Comparison of ENCODE assay signal across 8 cellular contexts in the genomic region with DNA sequence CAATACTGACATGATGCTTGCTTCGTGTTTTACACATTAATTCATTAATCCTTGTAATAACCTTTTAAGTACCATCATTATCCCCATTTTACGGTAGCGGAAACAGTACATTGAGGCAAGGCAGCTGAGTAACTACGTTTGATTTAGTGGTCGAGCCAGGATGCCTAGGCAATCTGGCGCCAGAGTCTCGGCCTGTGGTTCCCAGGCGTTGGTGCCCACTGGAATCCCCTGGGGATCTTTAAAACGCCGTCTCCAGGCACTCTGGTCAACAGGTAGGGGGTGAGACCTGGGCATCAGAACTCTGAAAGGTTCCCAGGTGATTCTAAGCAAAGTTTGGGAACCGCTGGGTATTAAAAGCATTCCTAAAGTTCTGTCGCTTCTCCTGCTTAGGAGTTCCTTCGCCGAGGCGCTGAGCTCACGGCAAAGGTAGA. TPM values are rescaled to one million over a fixed set of nuclear protein-coding genes. Genes with fewer than 3 reads are reported as not detected.
A peak's percentile ranks its signal among the peaks of the same experiment; 100 is the strongest.
DNase-seq lines count a peak whose midpoint lies in the region; ATAC-seq and TF ChIP-seq lines count a peak whose summit lies in the region.

No MANE protein-coding gene starts in this region.

- H3K4me1 Mint-ChIP-seq in stimulated activated naive CD8-positive, alpha-beta T cell treated with anti-CD3 and anti-CD28 coated beads, Interleukin-15, Interleukin-2, amounts not matched to agents 100 ng/mL and 50 ng/mL, for 24 hours (ENCODE audit: low read depth), result peaks cover 50% of the 10 kb centered on the region
- H3K4me1 Mint-ChIP-seq in activated naive CD8-positive, alpha-beta T cell treated with anti-CD3 and anti-CD28 coated beads, Interleukin-2, amount 10 ng/mL, durations not matched to agents 7 days and 5 days, result peaks cover 17% of the 10 kb centered on the region

- peak overlapping the region; percentile 83 for H3K4me3 Mint-ChIP-seq in stimulated activated naive CD8-positive, alpha-beta T cell treated with anti-CD3 and anti-CD28 coated beads, Interleukin-15, Interleukin-2, amounts not matched to agents 100 ng/mL and 50 ng/mL, for 24 hours
- peak overlapping the region; percentile 77 for H3K4me3 Mint-ChIP-seq in activated naive CD8-positive, alpha-beta T cell treated with anti-CD3 and anti-CD28 coated beads, Interleukin-2, amount 10 ng/mL, durations not matched to agents 7 days and 5 days

- peaks cover 9% of the 10 kb centered on the region for H3K36me3 Mint-ChIP-seq in stimulated activated naive CD8-positive, alpha-beta T cell treated with anti-CD3 and anti-CD28 coated beads, Interleukin-15, Interleukin-2, amounts not matched to agents 100 ng/mL and 50 ng/mL, for 24 hours (ENCODE audit: low read depth)
- peaks cover 10% of the 10 kb centered on the region for H3K36me3 Mint-ChIP-seq in activated naive CD8-positive, alpha-beta T cell treated with anti-CD3 and anti-CD28 coated beads, Interleukin-2, amount 10 ng/mL, durations not matched to agents 7 days and 5 days

- H3K36me3 ChIP-seq in left lung, result peaks cover 0 to 6% of the 10 kb centered on the region in 2 donors
- H3K36me3 ChIP-seq in tibial artery, result no peaks in the 10 kb centered on the region

- peak overlapping the region; percentile 96 to 97 for H3K4me3 ChIP-seq in left lung
- peak overlapping the region; percentile 88 to 100 for H3K4me3 ChIP-seq in tibial artery

- POLR2A ChIA-PET in activated naive CD8-positive, alpha-beta T cell treated with anti-CD3 and anti-CD28 coated beads, Interleukin-2, amount 10 ng/mL, durations not matched to agents 7 days and 5 days (lab: Charles Lee), result interaction anchor here (0.6 to 1.4 kb wide), 4 partner anchors 9 to 1097 kb away, joined by 3 to 7 read pairs (median 4); partner anchors contain the start of gene MYLIP

- H3K9me3 Mint-ChIP-seq in stimulated activated naive CD8-positive, alpha-beta T cell treated with anti-CD3 and anti-CD28 coated beads, Interleukin-15, Interleukin-2, amounts not matched to agents 100 ng/mL and 50 ng/mL, for 24 hours, result no peaks in the 10 kb centered on the region
- no peaks in the 10 kb centered on the region for H3K9me3 Mint-ChIP-seq in activated naive CD8-positive, alpha-beta T cell treated with anti-CD3 and anti-CD28 coated beads, Interleukin-2, amount 10 ng/mL, durations not matched to agents 7 days and 5 days

- no peaks in the 10 kb centered on the region for H3K27me3 ChIP-seq in left lung
- no peaks in the 10 kb centered on the region for H3K27me3 ChIP-seq in tibial artery

- H3K4me1 ChIP-seq in left lung (peaks cover 0 to 37% of the 10 kb centered on the region in 2 donors), tibial artery (peaks cover 0 to 11% (median 4%) of the 10 kb centered on the region in 4 donors)

- H3K27ac Mint-ChIP-seq in stimulated activated naive CD8-positive, alpha-beta T cell treated with anti-CD3 and anti-CD28 coated beads, Interleukin-15, Interleukin-2, amounts not matched to agents 100 ng/mL and 50 ng/mL, for 24 hours, result peak overlapping the region; percentile 53
- peak overlapping the region; percentile 63 for H3K27ac Mint-ChIP-seq in activated naive CD8-positive, alpha-beta T cell treated with anti-CD3 and anti-CD28 coated beads, Interleukin-2, amount 10 ng/mL, durations not matched to agents 7 days and 5 days

- H3K27ac ChIP-seq in left lung, result peak overlapping the region; percentile 73 to 90
- H3K27ac ChIP-seq in tibial artery, result peak overlapping the region; percentile 79 to 93

- no peak for ATAC-seq in stimulated activated naive CD8-positive, alpha-beta T cell treated with anti-CD3 and anti-CD28 coated beads, Interleukin-15, Interleukin-2, amounts not matched to agents 100 U/mL and 50 U/mL, for 24 hours
- no peak for ATAC-seq in activated naive CD8-positive, alpha-beta T cell treated with anti-CD3 and anti-CD28 coated beads, Interleukin-2, amount 10 ng/mL, durations not matched to agents 7 days and 5 days (ENCODE audit: low read depth)
- ATAC-seq in left lung (peak; percentile 7), HG03108 (IDR thresholded peaks at IDR 0.05; ENCODE audit: unreplicated experiment) (no peak), HG03520 (IDR thresholded peaks at IDR 0.05; ENCODE audit: unreplicated experiment) (no peak), GM19452 (IDR thresholded peaks at IDR 0.05; ENCODE audit: unreplicated experiment) (no peak)

- no peak for DNase-seq in stimulated activated naive CD8-positive, alpha-beta T cell treated with anti-CD3 and anti-CD28 coated beads, Interleukin-15, Interleukin-2, amounts not matched to agents 100 U/mL and 50 U/mL, for 24 hours
- DNase-seq in activated naive CD8-positive, alpha-beta T cell treated with anti-CD3 and anti-CD28 coated beads, Interleukin-2, amount 10 ng/mL, durations not matched to agents 7 days and 5 days, result no peak
- DNase-seq in left lung (no peak), tibial artery (no peak)

- TF ChIP-seq CTCF in left lung (IDR thresholded peaks at IDR 0.05) (no peak), tibial artery (IDR thresholded peaks at IDR 0.05) (no peak)

- intact Hi-C loops in left lung (cut with DNase I) (no loop called here), tibial artery (cut with DNase I; ENCODE audit: low total_unique reads) (no loop called here)

- H3K9me3 ChIP-seq in left lung, result no peaks in the 10 kb centered on the region
- H3K9me3 ChIP-seq in tibial artery, result no peaks in the 10 kb centered on the region

- peaks cover 11% of the 10 kb centered on the region for H3K27me3 Mint-ChIP-seq in stimulated activated naive CD8-positive, alpha-beta T cell treated with anti-CD3 and anti-CD28 coated beads, Interleukin-15, Interleukin-2, amounts not matched to agents 100 ng/mL and 50 ng/mL, for 24 hours
- peaks cover 15% of the 10 kb centered on the region for H3K27me3 Mint-ChIP-seq in activated naive CD8-positive, alpha-beta T cell treated with anti-CD3 and anti-CD28 coated beads, Interleukin-2, amount 10 ng/mL, durations not matched to agents 7 days and 5 days

RNA-seq across cellular contexts. Expression of gene DTNBP1, which starts 1.0 kb away (rescaled TPM):
- 10 to 100 TPM; 18.3 to 19.3 TPM for total RNA-seq in activated naive CD8-positive, alpha-beta T cell treated with anti-CD3 and anti-CD28 coated beads, Interleukin-2, amount 10 ng/mL, durations not matched to agents 7 days and 5 days
- total RNA-seq in left lung, result 10 to 100 TPM; 15.3 to 18.5 TPM
